Comparison of ENCODE assay signal across 8 cellular contexts in genomic region chr3:149494022-149494758, GRCh38. TPM values are rescaled to one million over a fixed set of nuclear protein-coding genes. Genes with fewer than 3 reads are reported as not detected.
A peak's percentile ranks its signal among the peaks of the same experiment; 100 is the strongest.
DNase-seq lines count a peak whose midpoint lies in the region; ATAC-seq, FAIRE-seq and TF ChIP-seq lines count a peak whose summit lies in the region.

No MANE protein-coding gene starts in this region.

- DNase-seq in SIG-M5 treated with dmso at 0.1 percent for 504 hours (lab: John Stamatoyannopoulos, UW; ENCODE audit: unreplicated experiment) (peak; percentile 56), SIG-M5 (lab: John Stamatoyannopoulos, UW) (no peak), Karpas-422 (peak; percentile 75), SK-N-DZ (ENCODE audit: low spot score) (peak; percentile 33), H1 (ENCODE audit: low read depth in 1 of 2, low spot score in 2 of 2) (peak; percentile 51 to 88), medulla oblongata (ENCODE audit: extremely low spot score) (peak; percentile 61), type B pancreatic cell (ENCODE audit: extremely low spot score, unreplicated experiment) (peak; percentile 77)

- no peak overlapping the region for H3K4ac ChIP-seq in H1 (replicated peaks; ENCODE audit: insufficient read length, low read depth, low read length)

- CTCF ChIA-PET in H1 (lab: Charles Lee; ENCODE audit: partially characterized antibody): interaction anchor here (0.6 to 11.3 kb wide), 36 partner anchors 8 to 714 kb away, joined by 3 to 107 read pairs (median 4); partner anchors contain the start of genes TM4SF18 and TM4SF4

- no peaks in the 10 kb centered on the region for H4K20me1 ChIP-seq in Karpas-422 (ENCODE audit: insufficient read depth, low read depth, low read length)
- no peaks in the 10 kb centered on the region for H4K20me1 ChIP-seq in H1 (replicated peaks in 1 of 2; ENCODE audit: control insufficient read depth in 1 of 2, insufficient read depth in 2 of 2, low read length in 2 of 2)

- no peak overlapping the region for H3K4me2 ChIP-seq in Karpas-422 (ENCODE audit: low read depth, low read length, poor library complexity, severe bottlenecking)
- H3K4me2 ChIP-seq in H1 (ENCODE audit: insufficient read depth in 1 of 2, low read depth in 2 of 2, low read length in 2 of 2): no peak overlapping the region; a peak in 1 of 4 replicates

- H4K5ac ChIP-seq in H1 (ENCODE audit: insufficient read length, low read depth, low read length): no peak overlapping the region

- H3K4me1 ChIP-seq in Karpas-422 (ENCODE audit: low read length) (no peaks in the 10 kb centered on the region), H1 (replicated peaks in 1 of 4; ENCODE audit: control insufficient read depth in 3 of 4, insufficient read depth in 4 of 4, low read length in 3 of 4) (peaks cover 0 to 3% (median under 1%) of the 10 kb centered on the region in 4 experiments; a peak in 3 of 7 replicates)

- H3K27me3 ChIP-seq in Karpas-422 (ENCODE audit: low read length) (no peaks in the 10 kb centered on the region), H1 (replicated peaks in 1 of 4; ENCODE audit: control insufficient read depth in 3 of 4, extremely low read depth in 1 of 4, insufficient read depth in 3 of 4, low read length in 3 of 4) (no peaks in the 10 kb centered on the region)

- H3K9ac ChIP-seq in Karpas-422 (ENCODE audit: low read length) (no peak overlapping the region), H1 (replicated peaks in 1 of 4; ENCODE audit: extremely low read depth in 1 of 4, low read depth in 3 of 4, low read length in 3 of 4) (no peak overlapping the region)

- no peak overlapping the region for H2BK15ac ChIP-seq in H1 (ENCODE audit: low read length)

- no peak overlapping the region for H2BK20ac ChIP-seq in H1 (ENCODE audit: low read length)

- H2AFZ ChIP-seq in Karpas-422 (ENCODE audit: low read length) (no peak overlapping the region), H1 (ENCODE audit: low read length) (peak overlapping the region; percentile 97)

- H3K79me1 ChIP-seq in H1 (ENCODE audit: low read depth, low read length): no peaks in the 10 kb centered on the region

- no peak overlapping the region for H3K23ac ChIP-seq in H1 (ENCODE audit: insufficient read length)

- no peak for TF ChIP-seq EP300 in H1 (IDR thresholded peaks at IDR 0.05; ENCODE audit: borderline replicate concordance in 1 of 2, low read depth in 2 of 2, low read length in 2 of 2)

- H3K4me1 Mint-ChIP-seq in type B pancreatic cell (ENCODE audit: unreplicated experiment): peaks cover 6% of the 10 kb centered on the region

- H3K36me3 Mint-ChIP-seq in type B pancreatic cell: no peaks in the 10 kb centered on the region

- no peak overlapping the region for H3K27ac ChIP-seq in Karpas-422 (ENCODE audit: low read length)
- H3K27ac ChIP-seq in H1 (ENCODE audit: low read depth, low read length): no peak overlapping the region

- H3K4me3 ChIP-seq in Karpas-422 (ENCODE audit: low read length) (no peak overlapping the region), H1 (ENCODE audit: extremely low read depth in 1 of 4, insufficient read depth in 2 of 4, low read depth in 3 of 4, low read length in 4 of 4) (no peak overlapping the region)

- H3K9me2 ChIP-seq in Karpas-422 (replicated peaks; ENCODE audit: insufficient read depth, low read length): no peaks in the 10 kb centered on the region

- no peak overlapping the region for H3K56ac ChIP-seq in H1 (replicated peaks; ENCODE audit: insufficient read length, low read depth, low read length)

- H2BK12ac ChIP-seq in H1 (ENCODE audit: low read depth, low read length): no peak overlapping the region

- H4K8ac ChIP-seq in H1 (ENCODE audit: extremely low read depth, insufficient read depth, low read length): no peak overlapping the region

- no peak overlapping the region for H4K91ac ChIP-seq in H1 (replicated peaks; ENCODE audit: insufficient read length, low read length)

- no peak for TF ChIP-seq POLR2A in H1 (IDR thresholded peaks at IDR 0.05; ENCODE audit: control extremely low read depth in 1 of 2, low read depth in 2 of 2, low read length in 2 of 2)

- H3K23me2 ChIP-seq in H1 (ENCODE audit: low read depth, low read length): no peaks in the 10 kb centered on the region

- H3K9me3 ChIP-seq in Karpas-422 (ENCODE audit: low read length): no peaks in the 10 kb centered on the region
- H3K9me3 ChIP-seq in H1 (ENCODE audit: insufficient read depth in 2 of 2, low read depth in 1 of 2, low read length in 1 of 2): no peaks in the 10 kb centered on the region

- H3K79me2 ChIP-seq in Karpas-422 (ENCODE audit: low read length) (no peaks in the 10 kb centered on the region), H1 (ENCODE audit: control insufficient read depth in 1 of 2, insufficient read depth in 2 of 2, low read length in 2 of 2) (no peaks in the 10 kb centered on the region; a peak in 1 of 4 replicates)

- peak; percentile 77 to 89 (median 86) for TF ChIP-seq CTCF in H1 (IDR thresholded peaks at IDR 0.05; ENCODE audit: control extremely low read depth in 1 of 3, insufficient read depth in 1 of 3, low read depth in 1 of 3, low read length in 3 of 3)
- TF ChIP-seq CTCF in type B pancreatic cell (conservative IDR thresholded peaks at IDR 0.05): peak; percentile 90

- 36% methylated on average over 11 of the region's 11 CpGs; no CpG with 5 or more reads in 1 of the 2 experiments for WGBS in H1 (ENCODE audit: extremely low coverage in 1 of 2, insufficient coverage in 1 of 2, insufficient read length in 1 of 2, insufficient replicate concordance in 2 of 2, low coverage in 1 of 2, low lambda C conversion rate in 2 of 2, missing lambda C conversion rate in 1 of 2), 2 experiments

- no peaks in the 10 kb centered on the region for H3K36me3 ChIP-seq in Karpas-422 (ENCODE audit: insufficient read depth, low read length)
- H3K36me3 ChIP-seq in H1 (ENCODE audit: control insufficient read depth in 2 of 4, insufficient read depth in 4 of 4, low read length in 3 of 4): no peaks in the 10 kb centered on the region

- H2AK5ac ChIP-seq in H1 (ENCODE audit: low read depth, low read length): no peak overlapping the region

- ATAC-seq in GM21423 (IDR thresholded peaks at IDR 0.05; ENCODE audit: unreplicated experiment): no peak

- no peak overlapping the region for H3K4me3 Mint-ChIP-seq in type B pancreatic cell

- H3K14ac ChIP-seq in H1 (ENCODE audit: insufficient read length): no peak overlapping the region

- TF ChIP-seq RAD21 in H1 (IDR thresholded peaks at IDR 0.05 in 1 of 2, conservative IDR thresholded peaks at IDR 0.05 in 1 of 2; ENCODE audit: low read depth in 2 of 2, low read length in 2 of 2): peak; percentile 96 to 98

- no peak overlapping the region for H2BK120ac ChIP-seq in H1 (replicated peaks; ENCODE audit: low read depth, low read length)

- peak; percentile 93 for FAIRE-seq in H1 (lab: Jason Lieb, UNC)

- H3K27me3 Mint-ChIP-seq in type B pancreatic cell: peaks cover 4% of the 10 kb centered on the region

- POLR2A ChIA-PET in H1 (lab: Charles Lee; ENCODE audit: partially characterized antibody): interaction anchor here (0.6 kb wide), 1 partner anchor 119 kb away, joined by 3 read pairs; no protein-coding TSS in a partner anchor

- H3K18ac ChIP-seq in H1 (ENCODE audit: extremely low read depth, low read length): no peak overlapping the region

- H3K9me3 Mint-ChIP-seq in type B pancreatic cell: no peaks in the 10 kb centered on the region

- H2BK5ac ChIP-seq in H1 (ENCODE audit: low read depth, low read length): no peak overlapping the region

- no peak overlapping the region for H3K27ac Mint-ChIP-seq in type B pancreatic cell

TF ChIP-seq in H1, 55 proteins besides CTCF, POLR2A, EP300 and RAD21:
- TF ChIP-seq TAF1 (IDR thresholded peaks at IDR 0.05; ENCODE audit: low read depth, low read length): no peak
- peak; percentile 46 for TF ChIP-seq TEAD4 (IDR thresholded peaks at IDR 0.05; ENCODE audit: low read depth, low read length)
- TF ChIP-seq ASH2L (IDR thresholded peaks at IDR 0.05; ENCODE audit: low read length): no peak
- TF ChIP-seq JUN (IDR thresholded peaks at IDR 0.05; ENCODE audit: low read depth, low read length): no peak
- no peak for TF ChIP-seq CEBPB (IDR thresholded peaks at IDR 0.05; ENCODE audit: low read depth, low read length)
- TF ChIP-seq JUND (IDR thresholded peaks at IDR 0.05; ENCODE audit: low read length): no peak
- TF ChIP-seq HDAC6 (IDR thresholded peaks at IDR 0.05; ENCODE audit: low read depth, low read length): no peak
- TF ChIP-seq SP4 (IDR thresholded peaks at IDR 0.05; ENCODE audit: low read length): no peak
- TF ChIP-seq RFX5 (IDR thresholded peaks at IDR 0.05; ENCODE audit: borderline replicate concordance, low read depth, low read length): no peak
- peak; percentile 58; the same call in 1 of the 2 replicates for TF ChIP-seq CREB1 (IDR thresholded peaks at IDR 0.05)
TF ChIP-seq in H1: peak in this region for 2.

RNA-seq across cellular contexts. Expression of gene TM4SF4, which starts 19.7 kb away (rescaled TPM):
- not detected in 2 replicates for total RNA-seq in Karpas-422 (2014; rRNA removed; shearing (Covaris generic); ENCODE audit: low replicate concordance)
- not detected in 2 replicates for polyA plus RNA-seq in SK-N-DZ (2014; cell fraction: cytosol; rRNA removed)
- not detected in 2 replicates for polyA plus RNA-seq in SK-N-DZ (2014; cell fraction: nucleus; rRNA removed)
- total RNA-seq in H1 (2021; fragmentation: NEBNext Ultra II Directional; extraction: Animal tissue kit (Norgen Biotek cat#: 25700)): not detected in 2 replicates
- polyA plus RNA-seq in H1 (2011; rRNA removed): not detected in 2 replicates
- polyA plus RNA-seq in H1 (2011; cell fraction: cytosol; rRNA removed): not detected
- not detected for polyA plus RNA-seq in H1 (2011; cell fraction: nucleus; rRNA removed)
- not detected in 4 replicates for polyA plus RNA-seq in H1 (2012, experiment 1 of 2)
- polyA plus RNA-seq in H1 (2012, experiment 2 of 2): not detected
- polyA plus RNA-seq in H1 (2013, experiment 1 of 2): not detected
- polyA plus RNA-seq in H1 (2013, experiment 2 of 2): not detected
- not detected in 2 replicates for polyA minus RNA-seq in H1 (2011; rRNA and poly(A)+ RNA removed)
- polyA minus RNA-seq in H1 (2011; cell fraction: cytosol; rRNA and poly(A)+ RNA removed): not detected
- not detected for polyA minus RNA-seq in H1 (2011; cell fraction: nucleus; rRNA and poly(A)+ RNA removed)
- 18.1 and 97.1 TPM in 2 replicates for total RNA-seq in type B pancreatic cell (ENCODE audit: low replicate concordance)

Comparison
In these comparisons a context has a peak if more than half of its experiments do, and no peak if none do; other contexts are left out.
1. RNA of gene TM4SF4, which starts 19.7 kb away (total RNA-seq): 18.1 to 97.1 TPM in type B pancreatic cell; not detected in Karpas-422 and not detected in H1; every median in the first group is over 10 times any median in the second.